Comparison of ENCODE assay signal across 29 cellular contexts in genomic region chr2:61722800-61723199, GRCh38.
DNase-seq lines count a peak whose midpoint lies in the region; ATAC-seq, FAIRE-seq and TF ChIP-seq lines count a peak whose summit lies in the region.
"Had no signal": no experiment of that assay in that cellular context is flagged by ENCODE, and none has a peak within 500 bp of the region (broad histone marks: within the 10 kb centered on the region; RNA-seq: fewer than 3 reads in every experiment).

No MANE protein-coding gene starts in this region.

- no peak overlapping the region for H3K4me2 ChIP-seq in GM23338
- H3K4me2 ChIP-seq in K562 (ENCODE audit: insufficient read depth, low read length), result no peak overlapping the region
- H3K4me2 ChIP-seq: A549; BLaER1 treated with 17β-estradiol and CSF1 and Interleukin-3, amounts not matched to agents 10 nM and 100 nM had no signal

- no peaks in the 10 kb centered on the region for H4K20me1 ChIP-seq in GM23338 (replicated peaks; ENCODE audit: insufficient read depth)
- H4K20me1 ChIP-seq in K562 (replicated peaks; ENCODE audit: control insufficient read depth, insufficient read depth, low read length), result no peaks in the 10 kb centered on the region
- H4K20me1 ChIP-seq: BLaER1 treated with 17β-estradiol and CSF1 and Interleukin-3, amounts not matched to agents 10 nM and 100 nM had no signal

- WGBS in K562 (ENCODE audit: insufficient coverage, low coverage, missing lambda C conversion rate), result 5% methylated on average over 8 of the region's 8 CpGs

- BruUV-seq in K562 (replicated peaks; lab: Mats Ljungman, UMichigan), result no TSS peak

- H3K4me1 ChIP-seq in GM23338 (ENCODE audit: insufficient read depth), result no peaks in the 10 kb centered on the region
- H3K4me1 ChIP-seq in K562 (replicated peaks in 1 of 2; ENCODE audit: control insufficient read depth in 2 of 2, insufficient read depth in 2 of 2, low read length in 2 of 2), result 0 out of 5 replicates have a peak, but pooled peaks cover 0 to under 1% of the 10 kb centered on the region in 2 experiments
- peaks cover 54% of the 10 kb centered on the region in 2 donors for H3K4me1 ChIP-seq in gastrocnemius medialis
- H3K4me1 ChIP-seq: A549, Caco-2 had no signal

- H3K9ac ChIP-seq in K562 (ENCODE audit: insufficient read depth in 1 of 2, low read depth in 2 of 2, low read length in 2 of 2), result no peak overlapping the region
- H3K9ac ChIP-seq: BLaER1 treated with 17β-estradiol and CSF1 and Interleukin-3, amounts not matched to agents 10 nM and 100 nM had no signal

- POLR2A ChIA-PET in K562 (lab: Yijun Ruan, JAX), result interaction anchor here (0.7 to 1.0 kb wide), 3 partner anchors 10 to 21 kb away, joined by 3 to 4 read pairs (median 3); no protein-coding TSS in a partner anchor

- H3K79me2 ChIP-seq in GM23338 (replicated peaks; ENCODE audit: insufficient read depth) (no peaks in the 10 kb centered on the region), K562 (ENCODE audit: control insufficient read depth, insufficient read depth, low read length) (no peaks in the 10 kb centered on the region)

- H3K9me3 ChIP-seq in K562 (replicated peaks; ENCODE audit: control insufficient read depth, insufficient read depth, low read depth, low read length) (no peaks in the 10 kb centered on the region), gastrocnemius medialis (peaks cover 0 to 4% (median 0%) of the 10 kb centered on the region in 3 donors)
- H3K9me3 ChIP-seq: Caco-2 had no signal

- no peak for DNase-seq in GM23338 (ENCODE audit: low spot score)
- DNase-seq in K562 (ENCODE audit: extremely low read depth in 1 of 4, low spot score in 3 of 4), result no peak
- peak; percentile 1 for DNase-seq in osteocyte (ENCODE audit: extremely low spot score, unreplicated experiment)
- DNase-seq in gastrocnemius medialis, result no peak
- no peak for DNase-seq in SHP77 treated with DMSO at 0.1 percent for 48 hours (lab: John Stamatoyannopoulos, UW)
- no peak for DNase-seq in DMS 273 treated with DMSO at 0.1 percent for 48 hours (lab: John Stamatoyannopoulos, UW)
- DNase-seq in KBM-7, result no peak
- DNase-seq: AML-193; Caco-2; Calu3; CD4-positive, alpha-beta T cell; CD8-positive, alpha-beta T cell; DMS153; DMS53; DMS79; DND-41; EL; GDM1 had no signal

- H3K9me1 ChIP-seq in K562 (ENCODE audit: control insufficient read depth, insufficient read depth, low read length), result no peaks in the 10 kb centered on the region

- no peak for TF ChIP-seq RAD21 in K562 (CRISPR knock-in tag; conservative IDR thresholded peaks at IDR 0.05 in 1 of 2, IDR thresholded peaks at IDR 0.05 in 1 of 2)

- ATAC-seq in GM23338 (no peak), K562 (no peak), gastrocnemius medialis (peak; percentile 26 to 37), GM19023 (IDR thresholded peaks at IDR 0.05; ENCODE audit: unreplicated experiment) (no peak)
- ATAC-seq: A549; CD8-positive, alpha-beta T cell; GM12878 had no signal

- in situ Hi-C loops in K562 (cut with MboI), result no loop called here
- in situ Hi-C loops in gastrocnemius medialis (cut with MboI; ENCODE audit: low sequenced_read_pairs in 4 of 4), result no loop called here
- in situ Hi-C loops in KBM-7 (cut with MboI; ENCODE audit: low pct_unique_long_range_greater_than_20kb, low sequenced_read_pairs), result no loop called here

- 0 out of 2 replicates have a peak, but pooled peaks cover 4% of the 10 kb centered on the region for H3K9me2 ChIP-seq in GM23338 (ENCODE audit: insufficient read depth)

- TF ChIP-seq CTCF in GM23338 (conservative IDR thresholded peaks at IDR 0.05; ENCODE audit: low read depth in 2 of 2) (no peak), K562 (IDR thresholded peaks at IDR 0.05 in 2 of 3, conservative IDR thresholded peaks at IDR 0.05 in 1 of 3; ENCODE audit: insufficient read depth in 2 of 3, low read depth in 1 of 3, low read length in 3 of 3) (no peak), osteocyte (IDR thresholded peaks at IDR 0.05) (no peak), gastrocnemius medialis (IDR thresholded peaks at IDR 0.05 in 4 of 5, conservative IDR thresholded peaks at IDR 0.05 in 1 of 5) (no peak)

- TF ChIP-seq POLR2A in K562 (conservative IDR thresholded peaks at IDR 0.05), result no peak
- TF ChIP-seq POLR2A in gastrocnemius medialis (IDR thresholded peaks at IDR 0.05), result no peak

- no peak for FAIRE-seq in K562 (lab: Jason Lieb, UNC)
- FAIRE-seq: A549, D721Med, GM12878, GM12892, GM18507, GM19239 had no signal

- H3K27ac Mint-ChIP-seq in GM23338 (no peak overlapping the region), osteocyte (ENCODE audit: unreplicated experiment) (no peak overlapping the region)
- H3K27ac Mint-ChIP-seq: B cell; CD4-positive, alpha-beta T cell; CD8-positive, alpha-beta T cell had no signal

- H3K4me1 Mint-ChIP-seq in GM23338, result no peaks in the 10 kb centered on the region; the same call in 2 of the 3 replicates
- no peaks in the 10 kb centered on the region for H3K4me1 Mint-ChIP-seq in osteocyte (ENCODE audit: unreplicated experiment)
- H3K4me1 Mint-ChIP-seq: B cell had no signal

- H3K36me3 Mint-ChIP-seq in GM23338 (ENCODE audit: low read depth) (no peaks in the 10 kb centered on the region; the same call in 2 of the 3 replicates), osteocyte (ENCODE audit: unreplicated experiment) (no peaks in the 10 kb centered on the region)
- H3K36me3 Mint-ChIP-seq: CD8-positive, alpha-beta T cell had no signal

- CTCF ChIA-PET in K562 (lab: Yijun Ruan, JAX; ENCODE audit: low intra/inter-chr PET ratio), result no interaction called here

- no peaks in the 10 kb centered on the region for H3F3A ChIP-seq in GM23338 (replicated peaks; ENCODE audit: low read depth)

- H3K4me3 ChIP-seq in GM23338 (no peak overlapping the region), K562 (no peak overlapping the region), gastrocnemius medialis (no peak overlapping the region)
- H3K4me3 ChIP-seq: A549; BLaER1 treated with 17β-estradiol and CSF1 and Interleukin-3, amounts not matched to agents 10 nM and 100 nM; GM12878 had no signal

- TF ChIP-seq EP300 in K562 (IDR thresholded peaks at IDR 0.05; ENCODE audit: low read length), result no peak

- H3K27me3 ChIP-seq in GM23338 (ENCODE audit: insufficient read depth) (no peaks in the 10 kb centered on the region), K562 (ENCODE audit: control insufficient read depth in 2 of 2, insufficient read depth in 2 of 2, low read length in 2 of 2) (peaks cover 0 to 11% of the 10 kb centered on the region in 2 experiments; a peak in 2 of 5 replicates), gastrocnemius medialis (no peaks in the 10 kb centered on the region)
- H3K27me3 ChIP-seq: BLaER1 treated with 17β-estradiol and CSF1 and Interleukin-3, amounts not matched to agents 10 nM and 100 nM had no signal

- H3K4me3 Mint-ChIP-seq in GM23338 (no peak overlapping the region), osteocyte (ENCODE audit: unreplicated experiment) (no peak overlapping the region)
- H3K4me3 Mint-ChIP-seq: B cell; CD4-positive, alpha-beta T cell; CD8-positive, alpha-beta T cell had no signal

- H3K9me3 Mint-ChIP-seq in GM23338 (no peaks in the 10 kb centered on the region; the same call in 2 of the 3 replicates), osteocyte (ENCODE audit: unreplicated experiment) (peaks cover 10% of the 10 kb centered on the region)

- H2AFZ ChIP-seq in GM23338 (peak overlapping the region; percentile 15; the same call in 1 of the 2 replicates), K562 (ENCODE audit: low read depth, low read length) (0 out of 2 replicates have a peak overlapping the region, but pooled peaks have one; percentile 0)

- H3K27ac ChIP-seq in GM23338 (ENCODE audit: low read depth) (no peak overlapping the region), K562 (ENCODE audit: extremely low read depth, low read depth, low read length) (no peak overlapping the region), gastrocnemius medialis (peak overlapping the region; percentile 84 to 92 (median 91))
- H3K27ac ChIP-seq: 22Rv1; A549; BLaER1 treated with 17β-estradiol and CSF1 and Interleukin-3, amounts not matched to agents 10 nM and 100 nM; C4-2B had no signal

- H3K27me3 Mint-ChIP-seq in GM23338 (ENCODE audit: insufficient read depth, low read depth, poor library complexity) (peaks cover 1% of the 10 kb centered on the region), osteocyte (ENCODE audit: unreplicated experiment) (peaks cover 20% of the 10 kb centered on the region)

- intact Hi-C loops in K562 (cut with micrococcal nuclease) (loop anchor here (10.0 kb wide), 1 partner anchor 72 kb away; no protein-coding TSS in a partner anchor), gastrocnemius medialis (cut with DNase I; ENCODE audit: low total_unique reads) (loop anchor here (2.0 kb wide), 1 partner anchor 40 kb away; no protein-coding TSS in a partner anchor)

- H3K36me3 ChIP-seq in GM23338 (ENCODE audit: insufficient read depth), result no peaks in the 10 kb centered on the region
- no peaks in the 10 kb centered on the region for H3K36me3 ChIP-seq in K562 (ENCODE audit: control insufficient read depth, insufficient read depth, low read length)
- no peaks in the 10 kb centered on the region for H3K36me3 ChIP-seq in gastrocnemius medialis
- H3K36me3 ChIP-seq: BLaER1 treated with 17β-estradiol and CSF1 and Interleukin-3, amounts not matched to agents 10 nM and 100 nM had no signal

TF ChIP-seq in GM23338, 12 proteins besides CTCF, POLR2A, EP300 and RAD21:
- no peak for TF ChIP-seq ZNF114 (CRISPR knock-in tag; IDR thresholded peaks at IDR 0.05)

TF ChIP-seq in K562, 482 proteins besides CTCF, POLR2A, EP300 and RAD21 (continues in another document):
- TF ChIP-seq EZH2 (IDR thresholded peaks at IDR 0.05; ENCODE audit: borderline replicate concordance, low read depth, low read length) (peak; percentile 81; the same call in 1 of the 2 replicates), RNF2 (IDR thresholded peaks at IDR 0.05) (peak; percentile 41; the same call in 1 of the 2 replicates)

Comparison
In these comparisons a context has a peak if more than half of its experiments do, and no peak if none do; other contexts are left out.
1. ATAC-seq: peak in gastrocnemius medialis (2 of 2); none in GM23338 (single experiment), K562 (single experiment) and GM19023 (single experiment).
2. H3K27ac ChIP-seq: peak in gastrocnemius medialis (4 of 4); none in GM23338 (single experiment) and K562 (single experiment).